ENCODE assay signal across 8 cellular contexts in genomic region chr10:15209827-15210509, GRCh38. TPM values are rescaled to one million over a fixed set of nuclear protein-coding genes. Genes with fewer than 3 reads are reported as not detected.
DNase-seq lines count a peak whose midpoint lies in the region; ATAC-seq, FAIRE-seq and TF ChIP-seq lines count a peak whose summit lies in the region.

No MANE protein-coding gene starts in this region.

- intact Hi-C loops in kidney (cut with DNase I): loop anchor here (10.0 kb wide), 1 partner anchor 165 kb away; the partner anchor contains the start of gene FAM171A1

- DNase-seq in GM10248 (ENCODE audit: extremely low spot score): peak; percentile 78
- no peak for DNase-seq in HFF-Myc (ENCODE audit: extremely low read depth, low read depth)
- peak; percentile 46 for DNase-seq in NCI-H1694 treated with DMSO at 0.1 percent for 48 hours (lab: John Stamatoyannopoulos, UW)
- peak; percentile 57 to 75 (median 70) for DNase-seq in activated CD4-positive, CD25-positive, alpha-beta regulatory T cell (lab: John Stamatoyannopoulos, UW)
- peak in 55 of 61 donors; percentile 12 to 91 (median 53) for DNase-seq in caudate nucleus (lab: John Stamatoyannopoulos, UW)
- DNase-seq in kidney: peak; percentile 82
- peak; percentile 72 for DNase-seq in stimulated activated CD4-positive, alpha-beta T cell treated with anti-CD3 and anti-CD28 coated beads, Interleukin-2, amount 100 ng/mL, for 4 hours (ENCODE audit: low read depth)

- TF ChIP-seq CTCF in GM10248 (IDR thresholded peaks at IDR 0.05; ENCODE audit: control extremely low read depth, extremely low read depth, low read depth, missing control alignments): peak; percentile 93
- peak; percentile 92 for TF ChIP-seq CTCF in HFF-Myc (IDR thresholded peaks at IDR 0.05; ENCODE audit: low read depth, low read length, missing control alignments)
- peak; percentile 84 for TF ChIP-seq CTCF in kidney (IDR thresholded peaks at IDR 0.05; ENCODE audit: borderline replicate concordance, extremely low read depth, insufficient read depth)

- no peak for FAIRE-seq in kidney (lab: Jason Lieb, UNC)

- peaks cover 0 to 6% of the 10 kb centered on the region in 2 donors for H3K36me3 ChIP-seq in kidney (ENCODE audit: control insufficient read depth in 1 of 2, insufficient read depth in 2 of 2, low read length in 2 of 2)

- CTCF ChIA-PET in GM10248 (lab: Yijun Ruan, JAX): interaction anchor here (0.7 to 1.8 kb wide), 13 partner anchors 8 to 161 kb away, joined by 3 to 10 read pairs (median 3); partner anchors contain the start of gene FAM171A1

- H3K9ac ChIP-seq in kidney (ENCODE audit: low read length in 2 of 2): no peak overlapping the region

- H3K4me1 ChIP-seq in kidney (ENCODE audit: control insufficient read depth in 1 of 2, insufficient read depth in 1 of 2, low read depth in 1 of 2, low read length in 2 of 2): peaks cover 0 to 6% of the 10 kb centered on the region in 2 donors

- ATAC-seq in HG02840 (IDR thresholded peaks at IDR 0.05; ENCODE audit: low FRiP score, unreplicated experiment): no peak

- H3K4me3 ChIP-seq in HFF-Myc (replicated peaks; ENCODE audit: low read depth, low read length): no peak overlapping the region
- peak overlapping the region; percentile 3 to 16 for H3K4me3 ChIP-seq in kidney (ENCODE audit: low read length in 2 of 2)

- POLR2A ChIA-PET in GM10248 (lab: Yijun Ruan, JAX): no interaction called here

- H3K27ac ChIP-seq in caudate nucleus (ENCODE audit: low read depth, low read length): peak overlapping the region; percentile 53
- no peak overlapping the region for H3K27ac ChIP-seq in kidney (ENCODE audit: low read depth in 2 of 2, low read length in 2 of 2)

- no peaks in the 10 kb centered on the region for H3K9me3 ChIP-seq in kidney (ENCODE audit: control insufficient read depth in 1 of 2, low read length in 2 of 2)

RNA-seq across cellular contexts. Expression of gene NMT2, which starts 41.5 kb away (rescaled TPM):
- total RNA-seq in kidney: 19.8 TPM
- polyA plus RNA-seq in kidney (ENCODE audit: insufficient read depth, low read depth, low replicate concordance): 11.7 TPM
